ENCODE assay signal across 9 cellular contexts in genomic region chr9:69186841-69187611, GRCh38. TPM values are rescaled to one million over a fixed set of nuclear protein-coding genes. Genes with fewer than 3 reads are reported as not detected.
DNase-seq lines count a peak whose midpoint lies in the region; ATAC-seq and TF ChIP-seq lines count a peak whose summit lies in the region.
"Had no signal": no experiment of that assay in that cellular context is flagged by ENCODE, and none has a peak within 500 bp of the region (broad histone marks: within the 10 kb centered on the region; RNA-seq: fewer than 3 reads in every experiment).

No MANE protein-coding gene starts in this region.

- H3K36me3 ChIP-seq in mammary epithelial cell (ENCODE audit: insufficient read depth, low read length), result no peaks in the 10 kb centered on the region
- H3K36me3 ChIP-seq in skeletal muscle satellite cell (ENCODE audit: insufficient read depth, low read length), result peaks cover 4% of the 10 kb centered on the region

- CTCF ChIA-PET in mammary epithelial cell (lab: Charles Lee; ENCODE audit: low non-redundant PET), result no interaction called here

- H3K4me2 ChIP-seq in mammary epithelial cell (ENCODE audit: insufficient read depth, low read depth, low read length) (peak overlapping the region; percentile 65), skeletal muscle satellite cell (ENCODE audit: low read length) (peak overlapping the region; percentile 19)

- 32% methylated on average over 7 of the region's 7 CpGs for WGBS in mammary epithelial cell (ENCODE audit: low coverage, missing lambda C conversion rate)

- no peak overlapping the region for H2AFZ ChIP-seq in mammary epithelial cell (ENCODE audit: low read depth, low read length)

- dilution Hi-C loops in mammary epithelial cell (cut with HindIII; ENCODE audit: low sequenced_read_pairs), result no loop called here

- peaks cover 99% of the 10 kb centered on the region for H3K79me2 ChIP-seq in mammary epithelial cell (ENCODE audit: insufficient read depth, low read length)

- peak overlapping the region; percentile 75 for H3K27ac ChIP-seq in mammary epithelial cell (ENCODE audit: insufficient read depth, low read depth, low read length)

- peaks cover 24% of the 10 kb centered on the region for H3K4me1 ChIP-seq in mammary epithelial cell (ENCODE audit: insufficient read depth, low read length)
- H3K4me1 ChIP-seq in skeletal muscle satellite cell (ENCODE audit: control insufficient read depth, insufficient read depth, low read length), result peaks cover 18% of the 10 kb centered on the region

- intact Hi-C loops in mammary epithelial cell (cut with micrococcal nuclease), result loop anchor here (2.0 kb wide), 2 partner anchors 16 to 66 kb away; no protein-coding TSS in a partner anchor

- DNase-seq in HCEC 1CT (peak; percentile 49), mammary epithelial cell (peak; percentile 62), inferior parietal cortex (ENCODE audit: extremely low spot score) (peak; percentile 81), mucosa of gallbladder (ENCODE audit: low spot score) (no peak), DMS153 treated with DMSO at 0.1 percent for 48 hours (lab: John Stamatoyannopoulos, UW; ENCODE audit: unreplicated experiment) (no peak)
- DNase-seq: stimulated activated CD4-positive, alpha-beta T cell treated with anti-CD3 and anti-CD28 coated beads, Interleukin-15, amount 100 ng/mL, for 24 hours had no signal

- no peak for ATAC-seq in GM19035 (IDR thresholded peaks at IDR 0.05; ENCODE audit: unreplicated experiment)
- no peak for ATAC-seq in HG03442 (IDR thresholded peaks at IDR 0.05; ENCODE audit: unreplicated experiment)

- no peaks in the 10 kb centered on the region for H4K20me1 ChIP-seq in mammary epithelial cell (ENCODE audit: insufficient read depth, low read length)

- H3K27me3 ChIP-seq in mammary epithelial cell (ENCODE audit: insufficient read depth, low read length), result no peaks in the 10 kb centered on the region
- H3K27me3 ChIP-seq in skeletal muscle satellite cell (ENCODE audit: control insufficient read depth, insufficient read depth, low read length), result no peaks in the 10 kb centered on the region

- no TSS peak for BruUV-seq in mammary epithelial cell (replicated peaks; lab: Mats Ljungman, UMichigan)

- no peak for TF ChIP-seq CTCF in mammary epithelial cell (conservative IDR thresholded peaks at IDR 0.05 in 1 of 2, IDR thresholded peaks at IDR 0.05 in 1 of 2; ENCODE audit: extremely low read depth in 1 of 2, insufficient read depth in 1 of 2, low read depth in 1 of 2, low read length in 2 of 2)

- in situ Hi-C loops in mammary epithelial cell (cut with MboI; ENCODE audit: low sequenced_read_pairs in 2 of 2), result no loop called here

- H3K9me3 ChIP-seq in mammary epithelial cell (replicated peaks; ENCODE audit: insufficient read depth, low read length), result no peaks in the 10 kb centered on the region
- no peaks in the 10 kb centered on the region for H3K9me3 ChIP-seq in skeletal muscle satellite cell (replicated peaks; ENCODE audit: low read length)

- no peak overlapping the region for H3K4me3 ChIP-seq in mammary epithelial cell (replicated peaks in 1 of 3; ENCODE audit: insufficient read depth in 1 of 3, low read depth in 2 of 3, low read length in 3 of 3)
- no peak overlapping the region for H3K4me3 ChIP-seq in skeletal muscle satellite cell (ENCODE audit: low read length)

- H3K9ac ChIP-seq in mammary epithelial cell (ENCODE audit: insufficient read depth, low read length), result peak overlapping the region; percentile 63
- H3K9ac ChIP-seq in skeletal muscle satellite cell (ENCODE audit: low read depth, low read length), result peak overlapping the region; percentile 12

RNA-seq across cellular contexts. Expression of gene TJP2, which starts 12.9 kb away (rescaled TPM):
- total RNA-seq in mammary epithelial cell (100 to 1,000 TPM in 1 of 2 donors, 10 to 100 TPM in 1; 27.7 to 109 TPM), mucosa of gallbladder (116 TPM)
- 48.8 TPM for polyA plus RNA-seq in mammary epithelial cell
- 103 TPM for polyA minus RNA-seq in mammary epithelial cell
- 14.6 and 34.2 TPM in 2 replicates for total RNA-seq in skeletal muscle satellite cell (2012; rRNA removed)

Comparison
In these comparisons a context has a peak if more than half of its experiments do, and no peak if none do; other contexts are left out.
1. DNase-seq: peak in HCEC 1CT (single experiment), mammary epithelial cell (single experiment) and inferior parietal cortex (single experiment); none in mucosa of gallbladder (single experiment) and DMS153 treated with DMSO at 0.1 percent for 48 hours (single experiment).